Comparison of ENCODE assay signal across 13 cellular contexts in the genomic region with DNA sequence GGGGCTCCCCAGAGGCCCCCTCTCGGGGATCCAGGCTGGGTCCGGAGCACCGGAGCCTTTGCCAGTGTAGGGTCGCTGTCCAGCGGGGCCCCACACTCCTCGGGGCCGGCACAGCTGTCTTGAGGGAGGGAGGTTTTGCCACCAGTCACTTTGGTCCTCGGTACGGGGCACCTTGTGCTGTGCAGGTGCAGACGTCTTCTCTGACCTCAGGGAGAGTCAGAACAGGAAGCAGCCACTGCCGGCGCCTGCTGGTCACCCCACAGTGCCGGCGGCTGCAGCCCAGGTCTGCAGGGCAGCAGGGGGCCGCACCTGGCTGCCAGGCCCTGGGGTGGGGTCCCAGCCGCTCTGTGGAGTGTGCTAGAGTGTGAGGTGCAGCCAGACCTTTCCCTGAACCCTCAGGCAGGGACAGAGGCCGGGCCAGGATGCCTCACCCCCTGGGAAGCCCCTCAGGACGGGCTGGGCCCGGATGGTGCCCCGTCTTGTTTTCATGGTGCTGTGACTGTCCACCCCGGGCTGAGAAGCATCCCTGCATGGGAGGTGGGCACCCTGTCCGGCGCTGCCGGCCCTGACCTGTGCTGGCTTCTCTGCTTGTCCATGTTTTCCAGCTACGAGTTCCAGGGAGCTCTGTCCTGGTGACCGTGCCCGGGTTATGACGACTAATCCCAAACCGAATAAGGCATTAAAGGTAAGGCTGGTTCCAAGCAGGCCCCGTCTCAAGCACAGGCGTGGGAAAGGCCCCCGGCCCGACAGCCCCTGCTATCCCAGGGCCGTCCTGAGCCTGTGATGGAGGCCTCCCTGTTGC. TPM values are rescaled to one million over a fixed set of nuclear protein-coding genes. Genes with fewer than 3 reads are reported as not detected.
DNase-seq lines count a peak whose midpoint lies in the region; ATAC-seq and TF ChIP-seq lines count a peak whose summit lies in the region.
"Had no signal": no experiment of that assay in that cellular context is flagged by ENCODE, and none has a peak within 500 bp of the region (broad histone marks: within the 10 kb centered on the region; RNA-seq: fewer than 3 reads in every experiment).

No MANE protein-coding gene starts in this region.

- peak overlapping the region; percentile 65 for H3K4me3 ChIP-seq in AG04450 (ENCODE audit: low read depth, low read length)
- H3K4me3 ChIP-seq in psoas muscle: peak overlapping the region; percentile 70

- H3K27ac ChIP-seq in AG04450 (ENCODE audit: low read depth, low read length): peak overlapping the region; percentile 100
- H3K27ac ChIP-seq in psoas muscle: peak overlapping the region; percentile 99
- H3K27ac ChIP-seq: C4-2B had no signal

- POLR2A ChIA-PET in AG04450 (lab: Yijun Ruan, JAX): interaction anchor here (0.8 to 1.1 kb wide), 2 partner anchors 10 to 481 kb away, joined by 3 read pairs; no protein-coding TSS in a partner anchor

- peaks cover 3% of the 10 kb centered on the region in 2 donors for H3K4me1 Mint-ChIP-seq in natural killer cell treated with Interleukin-12 subunit alpha and Interleukin-12 subunit beta and Interleukin-15 and Interleukin-18, amount 100 ng/mL, for 72 hours (ENCODE audit: low read depth in 2 of 2)

- no peak for DNase-seq in AG04450 (ENCODE audit: low read depth, low spot score)
- no peak for DNase-seq in left ventricle myocardium superior
- peak; percentile 32 to 62 for DNase-seq in psoas muscle
- DNase-seq in NCI-H2227 treated with DMSO at 0.1 percent for 48 hours (lab: John Stamatoyannopoulos, UW): no peak
- DNase-seq in natural killer cell treated with Interleukin-12 subunit alpha and Interleukin-12 subunit beta and Interleukin-15 and Interleukin-18, amount 100 ng/mL, for 72 hours (ENCODE audit: low spot score): no peak
- DNase-seq in NCI-H69 (lab: John Stamatoyannopoulos, UW): no peak
- DNase-seq: NCI-H2029, RPMI8226 had no signal

- WGBS in psoas muscle, 3 donors: 66 to 77% (median 73%) methylated on average over 34 of the region's 34 CpGs

- H3K9me3 ChIP-seq in AG04450 (ENCODE audit: control insufficient read depth, insufficient read depth, low read length) (no peaks in the 10 kb centered on the region; the same call in 1 of the 2 replicates), psoas muscle (no peaks in the 10 kb centered on the region)

- H3K27me3 Mint-ChIP-seq in natural killer cell treated with Interleukin-12 subunit alpha and Interleukin-12 subunit beta and Interleukin-15 and Interleukin-18, amount 100 ng/mL, for 72 hours: no peaks in the 10 kb centered on the region
- H3K27me3 Mint-ChIP-seq: activated T-helper 17 cell treated with anti-CD3 and anti-CD28 coated beads, Interleukin-2, amount 50 U/mL, for 72 hours had no signal

- H3K4me1 ChIP-seq in psoas muscle: peaks cover 49% of the 10 kb centered on the region

- H3K4me3 Mint-ChIP-seq in natural killer cell treated with Interleukin-12 subunit alpha and Interleukin-12 subunit beta and Interleukin-15 and Interleukin-18, amount 100 ng/mL, for 72 hours: no peak overlapping the region
- H3K4me3 Mint-ChIP-seq: activated T-helper 17 cell treated with anti-CD3 and anti-CD28 coated beads, Interleukin-2, amount 50 U/mL, for 72 hours; WTC11 had no signal

- no peak for ATAC-seq in SK-N-SH treated with all-trans-retinoic acid at 6 μM for 48 hours
- ATAC-seq in left ventricle myocardium superior: peak; percentile 0
- no peak for ATAC-seq in psoas muscle
- no peak for ATAC-seq in GM18517 (IDR thresholded peaks at IDR 0.05; ENCODE audit: unreplicated experiment)
- ATAC-seq in natural killer cell treated with Interleukin-12 subunit alpha and Interleukin-12 subunit beta and Interleukin-15 and Interleukin-18, amount 100 ng/mL, for 72 hours: no peak
- ATAC-seq: activated T-helper 17 cell treated with anti-CD3 and anti-CD28 coated beads, Interleukin-2, amount 50 U/mL, for 72 hours; WTC11 had no signal

- H3K27ac Mint-ChIP-seq in natural killer cell treated with Interleukin-12 subunit alpha and Interleukin-12 subunit beta and Interleukin-15 and Interleukin-18, amount 100 ng/mL, for 72 hours: no peak overlapping the region
- H3K27ac Mint-ChIP-seq: activated T-helper 17 cell treated with anti-CD3 and anti-CD28 coated beads, Interleukin-2, amount 50 U/mL, for 72 hours had no signal

- peaks cover 0 to 54% of the 10 kb centered on the region in 2 donors for H3K36me3 ChIP-seq in psoas muscle (ENCODE audit: insufficient read depth in 1 of 2, low read depth in 1 of 2)

- intact Hi-C loops in left ventricle myocardium superior (cut with micrococcal nuclease) (no loop called here), psoas muscle (cut with DNase I) (no loop called here)

- CTCF ChIA-PET in AG04450 (lab: Charles Lee): no interaction called here

- H3K27me3 ChIP-seq in AG04450 (ENCODE audit: control insufficient read depth, insufficient read depth, low read length) (no peaks in the 10 kb centered on the region), psoas muscle (ENCODE audit: insufficient read depth in 3 of 3, low read length in 2 of 3) (no peaks in the 10 kb centered on the region)

- H3K36me3 Mint-ChIP-seq in natural killer cell treated with Interleukin-12 subunit alpha and Interleukin-12 subunit beta and Interleukin-15 and Interleukin-18, amount 100 ng/mL, for 72 hours: no peaks in the 10 kb centered on the region
- H3K36me3 Mint-ChIP-seq: WTC11 had no signal

- no peak for TF ChIP-seq CTCF in AG04450 (IDR thresholded peaks at IDR 0.05; ENCODE audit: low read depth, low read length)
- no peak for TF ChIP-seq CTCF in psoas muscle (IDR thresholded peaks at IDR 0.05)

- no peaks in the 10 kb centered on the region for H3K9me3 Mint-ChIP-seq in natural killer cell treated with Interleukin-12 subunit alpha and Interleukin-12 subunit beta and Interleukin-15 and Interleukin-18, amount 100 ng/mL, for 72 hours
- H3K9me3 Mint-ChIP-seq: activated T-helper 17 cell treated with anti-CD3 and anti-CD28 coated beads, Interleukin-2, amount 50 U/mL, for 72 hours; WTC11 had no signal

TF ChIP-seq in SK-N-SH treated with all-trans-retinoic acid at 6 μM for 48 hours, 23 proteins besides CTCF, POLR2A, EP300 and RAD21:
- TF ChIP-seq CSDC2 (CRISPR knock-in tag; IDR thresholded peaks at IDR 0.05) (0 out of 2 replicates have a peak, but pooled peaks have one; percentile 12), TOX (CRISPR knock-in tag; IDR thresholded peaks at IDR 0.05; ENCODE audit: borderline replicate concordance) (no peak), ZC3H10 (CRISPR knock-in tag; IDR thresholded peaks at IDR 0.05) (no peak)
- TF ChIP-seq, protein P1, sequence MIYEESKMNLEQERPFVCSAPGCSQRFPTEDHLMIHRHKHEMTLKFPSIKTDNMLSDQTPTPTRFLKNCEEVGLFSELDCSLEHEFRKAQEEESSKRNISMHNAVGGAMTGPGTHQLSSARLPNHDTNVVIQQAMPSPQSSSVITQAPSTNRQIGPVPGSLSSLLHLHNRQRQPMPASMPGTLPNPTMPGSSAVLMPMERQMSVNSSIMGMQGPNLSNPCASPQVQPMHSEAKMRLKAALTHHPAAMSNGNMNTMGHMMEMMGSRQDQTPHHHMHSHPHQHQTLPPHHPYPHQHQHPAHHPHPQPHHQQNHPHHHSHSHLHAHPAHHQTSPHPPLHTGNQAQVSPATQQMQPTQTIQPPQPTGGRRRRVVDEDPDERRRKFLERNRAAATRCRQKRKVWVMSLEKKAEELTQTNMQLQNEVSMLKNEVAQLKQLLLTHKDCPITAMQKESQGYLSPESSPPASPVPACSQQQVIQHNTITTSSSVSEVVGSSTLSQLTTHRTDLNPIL (CRISPR knock-in tag; IDR thresholded peaks at IDR 0.05; ENCODE audit: low read depth): no peak
TF ChIP-seq in SK-N-SH treated with all-trans-retinoic acid at 6 μM for 48 hours: peak in this region for 1.

RNA-seq across cellular contexts. Expression of a gene that starts 8.2 kb away (rescaled TPM):
- polyA plus RNA-seq in AG04450 (2011; rRNA removed) (4.5 and 8.3 TPM in 2 replicates), psoas muscle (100 to 1,000 TPM in 1 of 3 donors, 10 to 100 TPM in 2; 36.7 to 138 (median 62.9) TPM)
- 4.2 and 4.8 TPM in 2 replicates for polyA minus RNA-seq in AG04450 (2011; rRNA and poly(A)+ RNA removed)
- total RNA-seq in left ventricle myocardium superior (47.2 TPM), psoas muscle (100 to 1,000 TPM in 1 of 4 donors, 10 to 100 TPM in 3; 59.1 to 103 (median 77.5) TPM)
- total RNA-seq in natural killer cell treated with Interleukin-12 subunit alpha and Interleukin-12 subunit beta and Interleukin-15 and Interleukin-18, amount 100 ng/mL, for 72 hours: 10 to 100 TPM; 43.1 to 60.9 TPM

RNA-seq across cellular contexts. Expression of a gene that starts 17.3 kb away (rescaled TPM):
- 0.36 and 0.56 TPM in 2 replicates for polyA plus RNA-seq in AG04450 (2011; rRNA removed)
- polyA minus RNA-seq in AG04450 (2011; rRNA and poly(A)+ RNA removed): 0.23 and 0.91 TPM in 2 replicates
- 0.22 TPM for total RNA-seq in left ventricle myocardium superior
- total RNA-seq in psoas muscle: 1 to 10 TPM; 2.8 to 6.0 (median 2.9) TPM
- 1 to 10 TPM in 2 of 3 donors, under 1 TPM in 1; 0.40 to 1.4 (median 1.1) TPM for polyA plus RNA-seq in psoas muscle
- not detected for total RNA-seq in natural killer cell treated with Interleukin-12 subunit alpha and Interleukin-12 subunit beta and Interleukin-15 and Interleukin-18, amount 100 ng/mL, for 72 hours
- total RNA-seq: activated T-helper 17 cell treated with anti-CD3 and anti-CD28 coated beads, Interleukin-2, amount 50 U/mL, for 72 hours had no signal

RNA-seq across cellular contexts. Expression of a gene that starts 31.1 kb away (rescaled TPM):
- polyA plus RNA-seq in AG04450 (2011; rRNA removed) (31.1 and 33.4 TPM in 2 replicates), psoas muscle (10 to 100 TPM; 33.4 to 59.1 (median 54.1) TPM)
- 11.4 and 14.8 TPM in 2 replicates for polyA minus RNA-seq in AG04450 (2011; rRNA and poly(A)+ RNA removed)
- total RNA-seq in left ventricle myocardium superior (11.8 TPM), psoas muscle (10 to 100 TPM; 11.8 to 18.2 (median 14.6) TPM)
- total RNA-seq in natural killer cell treated with Interleukin-12 subunit alpha and Interleukin-12 subunit beta and Interleukin-15 and Interleukin-18, amount 100 ng/mL, for 72 hours: 10 to 100 TPM; 23.2 to 69.1 TPM

RNA-seq across cellular contexts. Expression of a gene that starts 34.6 kb away (rescaled TPM):
- 9.0 and 13.1 TPM in 2 replicates for polyA plus RNA-seq in AG04450 (2011; rRNA removed)
- 24.2 and 31.0 TPM in 2 replicates for polyA minus RNA-seq in AG04450 (2011; rRNA and poly(A)+ RNA removed)
- 32.0 TPM for total RNA-seq in left ventricle myocardium superior
- 10 to 100 TPM; 61.3 to 77.6 (median 68.9) TPM for total RNA-seq in psoas muscle
- polyA plus RNA-seq in psoas muscle: 10 to 100 TPM; 38.8 to 70.7 (median 44.0) TPM
- 100 to 1,000 TPM in 1 of 2 donors, 10 to 100 TPM in 1; 79.0 to 153 TPM for total RNA-seq in natural killer cell treated with Interleukin-12 subunit alpha and Interleukin-12 subunit beta and Interleukin-15 and Interleukin-18, amount 100 ng/mL, for 72 hours

Comparison
In these comparisons a context has a peak if more than half of its experiments do, and no peak if none do; other contexts are left out.
1. DNase-seq: peak in psoas muscle (2 of 2); none in AG04450 (single experiment), left ventricle myocardium superior (single experiment), NCI-H2227 treated with DMSO at 0.1 percent for 48 hours (single experiment), natural killer cell treated with Interleukin-12 subunit alpha and Interleukin-12 subunit beta and Interleukin-15 and Interleukin-18, amount 100 ng/mL, for 72 hours (single experiment) and NCI-H69 (single experiment).